Comparison of ENCODE assay signal across 18 cellular contexts in genomic region chr17:27514595-27515413, GRCh38.
"Had no signal": no experiment of that assay in that cellular context is flagged by ENCODE, and none has a peak within 500 bp of the region (broad histone marks: within the 10 kb centered on the region; RNA-seq: fewer than 3 reads in every experiment).

No MANE protein-coding gene starts in this region.

- ATAC-seq: activated CD4-positive, CD25-positive, alpha-beta regulatory T cell treated with anti-CD3 and anti-CD28 coated beads, Interleukin-2, amount 50 U/mL, for 24 hours; activated CD8-positive, alpha-beta memory T cell treated with anti-CD3 and anti-CD28 coated beads, Interleukin-2, amount 10 ng/mL, durations not matched to agents 7 days and 5 days; activated naive CD4-positive, alpha-beta T cell treated with anti-CD3 and anti-CD28 coated beads, Interleukin-2, amount 50 U/mL, for 72 hours; stimulated activated naive CD8-positive, alpha-beta T cell treated with anti-CD3 and anti-CD28 coated beads, Interleukin-15, amount 100 ng/mL, for 72 hours had no signal

- H3K27ac Mint-ChIP-seq: activated CD8-positive, alpha-beta memory T cell treated with anti-CD3 and anti-CD28 coated beads, Interleukin-2, amount 10 ng/mL, durations not matched to agents 7 days and 5 days; activated naive CD4-positive, alpha-beta T cell treated with anti-CD3 and anti-CD28 coated beads, Interleukin-2, amount 50 U/mL, for 72 hours; activated T-cell treated with anti-CD3 and anti-CD28 coated beads, Interleukin-2, amount 50 U/mL, for 24 hours; mesothelial cell of epicardium; naive B cell; stimulated activated naive CD8-positive, alpha-beta T cell treated with anti-CD3 and anti-CD28 coated beads, Interleukin-15, amount 100 ng/mL, for 72 hours; T-helper 2 cell treated with Interferon-gamma antibody and Interleukin-4, amounts not matched to agents 5 μg/mL and 100 μg/mL, for 36 hours had no signal

- H3K9me3 Mint-ChIP-seq: activated naive CD4-positive, alpha-beta T cell treated with anti-CD3 and anti-CD28 coated beads, Interleukin-2, amount 50 U/mL, for 72 hours; activated T-cell treated with anti-CD3 and anti-CD28 coated beads, Interleukin-2, amount 50 U/mL, for 24 hours; mesothelial cell of epicardium; naive B cell; stimulated activated naive CD8-positive, alpha-beta T cell treated with anti-CD3 and anti-CD28 coated beads, Interleukin-15, amount 100 ng/mL, for 72 hours; T-helper 2 cell treated with Interferon-gamma antibody and Interleukin-4, amounts not matched to agents 5 μg/mL and 100 μg/mL, for 36 hours had no signal

- H3K4me3 Mint-ChIP-seq: activated CD8-positive, alpha-beta memory T cell treated with anti-CD3 and anti-CD28 coated beads, Interleukin-2, amount 10 ng/mL, durations not matched to agents 7 days and 5 days; activated T-cell treated with anti-CD3 and anti-CD28 coated beads, Interleukin-2, amount 50 U/mL, for 24 hours; mesothelial cell of epicardium; stimulated activated naive CD8-positive, alpha-beta T cell treated with anti-CD3 and anti-CD28 coated beads, Interleukin-15, amount 100 ng/mL, for 72 hours; T-helper 2 cell treated with Interferon-gamma antibody and Interleukin-4, amounts not matched to agents 5 μg/mL and 100 μg/mL, for 36 hours had no signal

- H3K4me3 ChIP-seq: esophagus squamous epithelium, right atrium auricular region, skin epidermis, tibial artery had no signal

- H3K36me3 ChIP-seq: right atrium auricular region, tibial artery had no signal

- H3K27ac ChIP-seq: esophagus squamous epithelium, right atrium auricular region, skin epidermis, tibial artery had no signal

- H3K9me3 ChIP-seq: esophagus squamous epithelium, right atrium auricular region, tibial artery had no signal

- H3K36me3 Mint-ChIP-seq: mesothelial cell of epicardium, naive B cell had no signal

- DNase-seq: activated CD4-positive, alpha-beta T cell treated with anti-CD3 and anti-CD28 coated beads, Interleukin-2, amount 50 U/mL, for 48 hours; activated CD8-positive, alpha-beta memory T cell treated with anti-CD3 and anti-CD28 coated beads, Interleukin-2, amount 10 ng/mL, durations not matched to agents 7 days and 5 days; activated effector memory CD4-positive, alpha-beta T cell treated with Interleukin-2 at 50 U/mL for 16 hours; activated T-cell treated with anti-CD3 and anti-CD28 coated beads, Interleukin-2, amount 50 U/mL, for 24 hours; amniotic stem cell; esophagus squamous epithelium; foreskin fibroblast; kidney; naive B cell; stimulated activated CD4-positive, alpha-beta T cell treated with anti-CD3 and anti-CD28 coated beads, Interleukin-4, amount 100 ng/mL, for 4 hours; stimulated activated naive CD8-positive, alpha-beta T cell treated with anti-CD3 and anti-CD28 coated beads, Interleukin-15, amount 100 ng/mL, for 72 hours; tibial artery had no signal

- H3K27me3 ChIP-seq: esophagus squamous epithelium, right atrium auricular region, tibial artery had no signal

- H3K27me3 Mint-ChIP-seq: activated CD8-positive, alpha-beta memory T cell treated with anti-CD3 and anti-CD28 coated beads, Interleukin-2, amount 10 ng/mL, durations not matched to agents 7 days and 5 days; activated T-cell treated with anti-CD3 and anti-CD28 coated beads, Interleukin-2, amount 50 U/mL, for 24 hours; naive B cell; stimulated activated naive CD8-positive, alpha-beta T cell treated with anti-CD3 and anti-CD28 coated beads, Interleukin-15, amount 100 ng/mL, for 72 hours had no signal
